9 cellular contexts compared by ENCODE assay signal in the genomic region with DNA sequence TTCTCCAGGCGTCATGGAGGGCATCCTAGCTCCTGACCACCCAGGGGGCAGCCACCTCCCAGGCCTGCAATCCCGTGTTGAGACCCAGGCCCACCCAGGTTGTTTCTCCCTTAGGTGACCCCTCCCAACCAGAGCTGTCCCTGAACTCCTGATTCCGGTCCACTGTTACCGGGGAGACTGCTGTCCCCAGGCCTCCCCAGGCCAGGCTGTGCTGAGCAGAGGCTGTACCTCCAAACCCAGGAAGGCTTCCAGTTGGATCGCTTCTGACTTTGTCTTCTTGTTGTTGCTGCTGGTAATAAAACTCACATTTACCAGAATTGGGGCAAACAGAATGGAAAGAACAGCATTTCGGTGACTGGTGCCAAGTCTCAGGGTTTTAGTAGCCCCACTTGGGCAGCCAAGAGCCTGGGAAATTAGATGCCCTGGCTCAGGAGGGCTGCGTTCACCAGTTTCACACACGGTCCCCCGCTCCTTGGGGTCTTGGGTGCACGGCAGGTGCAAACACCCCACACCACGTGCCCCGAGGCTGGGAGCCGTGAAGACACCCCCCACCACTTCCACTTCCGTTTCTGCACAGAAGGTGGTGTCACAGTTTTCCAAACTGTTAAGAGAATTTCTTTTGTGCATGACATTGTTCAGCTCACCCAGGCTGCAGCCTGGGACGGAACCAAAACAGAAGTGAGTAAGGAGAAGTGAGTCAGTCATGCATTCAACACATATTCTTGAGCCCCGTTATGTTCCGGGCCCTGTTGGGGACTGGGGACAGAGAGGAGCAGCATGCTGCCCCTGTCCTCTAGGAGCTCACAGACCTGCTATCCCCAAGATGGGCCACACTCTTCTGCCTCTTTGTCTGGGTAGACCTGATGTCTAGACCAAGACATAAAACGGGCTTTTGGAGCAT. TPM values are rescaled to one million over a fixed set of nuclear protein-coding genes. Genes with fewer than 3 reads are reported as not detected.
A peak's percentile ranks its signal among the peaks of the same experiment; 100 is the strongest.
DNase-seq lines count a peak whose midpoint lies in the region; ATAC-seq and TF ChIP-seq lines count a peak whose summit lies in the region.
"Had no signal": no experiment of that assay in that cellular context is flagged by ENCODE, and none has a peak within 500 bp of the region (broad histone marks: within the 10 kb centered on the region; RNA-seq: fewer than 3 reads in every experiment).

No MANE protein-coding gene starts in this region.

- no peaks in the 10 kb centered on the region for H3K36me3 ChIP-seq in spleen

- H3K27me3 Mint-ChIP-seq in mesothelial cell of epicardium (ENCODE audit: low read depth) = peaks cover 17% of the 10 kb centered on the region

- WGBS in spleen, 5 donors = 40 to 56% (median 52%) methylated on average over 16 to 18 of the region's 18 CpGs

- H3K4me3 Mint-ChIP-seq in mesothelial cell of epicardium = no peak overlapping the region

- H3K9me3 Mint-ChIP-seq in mesothelial cell of epicardium = no peaks in the 10 kb centered on the region

- intact Hi-C loops in spleen (cut with DNase I; ENCODE audit: low total_unique reads) = no loop called here

- TF ChIP-seq POLR2A in spleen (IDR thresholded peaks at IDR 0.05) = no peak

- H3K4me1 Mint-ChIP-seq in mesothelial cell of epicardium = peaks cover 2% of the 10 kb centered on the region

- H3K9me3 ChIP-seq in spleen = no peaks in the 10 kb centered on the region

- TF ChIP-seq CTCF in astrocyte of the spinal cord (IDR thresholded peaks at IDR 0.05; ENCODE audit: low read depth, low read length) = no peak
- no peak for TF ChIP-seq CTCF in spleen (IDR thresholded peaks at IDR 0.05 in 8 of 11, conservative IDR thresholded peaks at IDR 0.05 in 3 of 11)
- TF ChIP-seq CTCF in mesothelial cell of epicardium (IDR thresholded peaks at IDR 0.05; ENCODE audit: unreplicated experiment) = no peak

- peaks cover 0 to 6% (median 0%) of the 10 kb centered on the region in 7 donors for H3K27me3 ChIP-seq in spleen (replicated peaks in 1 of 7)

- peaks cover 12 to 56% (median 34%) of the 10 kb centered on the region in 6 donors for H3K4me1 ChIP-seq in spleen

- H3K36me3 Mint-ChIP-seq in mesothelial cell of epicardium = no peaks in the 10 kb centered on the region

- DNase-seq in astrocyte of the spinal cord (ENCODE audit: low read depth, low spot score) (peak; percentile 5), spleen (peak; percentile 88), mesothelial cell of epicardium (ENCODE audit: low spot score in 2 of 2, unreplicated experiment in 2 of 2) (no peak), EL (no peak), AG08396 (ENCODE audit: low spot score) (no peak)
- DNase-seq: NCI-H69 had no signal

- H3K4me3 ChIP-seq in astrocyte of the spinal cord (ENCODE audit: low read depth, low read length) (no peak overlapping the region), spleen (peak overlapping the region in 1 of 8 donors; percentile 0)

- no peak overlapping the region for H3K27ac Mint-ChIP-seq in mesothelial cell of epicardium

- ATAC-seq in GM19328 (IDR thresholded peaks at IDR 0.05; ENCODE audit: unreplicated experiment) (peak; percentile 45), HG03103 (IDR thresholded peaks at IDR 0.05; ENCODE audit: low read depth, unreplicated experiment) (peak; percentile 44)

- peak overlapping the region in 5 of 8 donors; percentile 27 to 71 (median 64) for H3K27ac ChIP-seq in spleen

- in situ Hi-C loops in astrocyte of the spinal cord (cut with HindIII; ENCODE audit: low sequenced_read_pairs) = no loop called here

RNA-seq across cellular contexts. Expression of a gene that starts 29.4 kb away (rescaled TPM):
- total RNA-seq in spleen (100 to 1,000 TPM in 2 of 7 donors, 10 to 100 TPM in 5; 58.5 to 150 (median 87.6) TPM), mesothelial cell of epicardium (269 to 275 TPM (median 270 TPM) in 3 replicates)
- polyA plus RNA-seq in spleen = 100 to 1,000 TPM in 2 of 3 donors, 10 to 100 TPM in 1; 97.5 to 148 (median 108) TPM

RNA-seq across cellular contexts. Expression of a gene that starts 30.9 kb away (rescaled TPM):
- total RNA-seq in spleen (1 to 10 TPM; 2.5 to 6.8 (median 5.2) TPM), mesothelial cell of epicardium (not detected in 3 replicates)
- polyA plus RNA-seq in spleen = 1 to 10 TPM in 2 of 3 donors, under 1 TPM in 1; 0.86 to 2.0 (median 1.7) TPM
- polyA plus RNA-seq: aorta had no signal

Comparison
In these comparisons a context has a peak if more than half of its experiments do, and no peak if none do; other contexts are left out.
1. DNase-seq: peak in astrocyte of the spinal cord (single experiment) and spleen (single experiment); none in mesothelial cell of epicardium (0 of 2), EL (single experiment) and AG08396 (single experiment).